Comparison of ENCODE assay signal across 9 cellular contexts in genomic region chr2:68357608-68358337, GRCh38. TPM values are rescaled to one million over a fixed set of nuclear protein-coding genes. Genes with fewer than 3 reads are reported as not detected.
DNase-seq lines count a peak whose midpoint lies in the region; ATAC-seq and TF ChIP-seq lines count a peak whose summit lies in the region.
"Had no signal": no experiment of that assay in that cellular context is flagged by ENCODE, and none has a peak within 500 bp of the region (broad histone marks: within the 10 kb centered on the region; RNA-seq: fewer than 3 reads in every experiment).

No MANE protein-coding gene starts in this region.

- no peaks in the 10 kb centered on the region for H3K9me3 ChIP-seq in smooth muscle cell (replicated peaks; ENCODE audit: low read depth)

- no peak overlapping the region for H2AFZ ChIP-seq in smooth muscle cell (ENCODE audit: low read depth)

- no peaks in the 10 kb centered on the region for H3K36me3 ChIP-seq in smooth muscle cell (ENCODE audit: low read depth)

- DNase-seq in NCI-H345 (lab: John Stamatoyannopoulos, UW) (peak; percentile 29), NCI-H345 treated with DMSO at 0.1 percent for 48 hours (lab: John Stamatoyannopoulos, UW; ENCODE audit: unreplicated experiment) (no peak), head of caudate nucleus (peak in 33 of 42 donors; percentile 9 to 68 (median 37)), sciatic nerve (ENCODE audit: low spot score) (peak; percentile 60), smooth muscle cell (lab: John Stamatoyannopoulos, UW; ENCODE audit: unreplicated experiment) (no peak)

- H3K4me3 ChIP-seq in smooth muscle cell = no peak overlapping the region

- no peak overlapping the region for H3K4me2 ChIP-seq in smooth muscle cell

- intact Hi-C loops in head of caudate nucleus (cut with DNase I) (no loop called here), sciatic nerve (cut with DNase I) (no loop called here)

- ATAC-seq in GM21825 (IDR thresholded peaks at IDR 0.05; ENCODE audit: unreplicated experiment) (peak; percentile 48), SK-N-SH treated with all-trans-retinoic acid at 6 μM for 48 hours (peak; percentile 97), sciatic nerve (peak; percentile 82)

- H4K20me1 ChIP-seq in smooth muscle cell (ENCODE audit: low read depth) = no peaks in the 10 kb centered on the region

- 73% methylated on average over 6 of the region's 6 CpGs for WGBS in smooth muscle cell (ENCODE audit: low lambda C conversion rate)

- H3F3A ChIP-seq in smooth muscle cell (ENCODE audit: low read depth) = no peaks in the 10 kb centered on the region

- H3K27ac ChIP-seq in smooth muscle cell (ENCODE audit: low read depth) = no peak overlapping the region

- H3K4me1 ChIP-seq in smooth muscle cell (ENCODE audit: low read depth) = no peaks in the 10 kb centered on the region

- no peaks in the 10 kb centered on the region for H3K79me2 ChIP-seq in smooth muscle cell (ENCODE audit: low read depth)

- no peaks in the 10 kb centered on the region for H3K27me3 ChIP-seq in smooth muscle cell (ENCODE audit: low read depth)

- TF ChIP-seq CTCF in LNCAP (IDR thresholded peaks at IDR 0.05) (peak; percentile 39; the same call in 1 of the 2 replicates), smooth muscle cell (IDR thresholded peaks at IDR 0.05; ENCODE audit: borderline replicate concordance, insufficient read depth, poor library complexity, severe bottlenecking) (no peak)

- no peak overlapping the region for H3K9ac ChIP-seq in smooth muscle cell (ENCODE audit: low read depth)

TF ChIP-seq in SK-N-SH treated with all-trans-retinoic acid at 6 μM for 48 hours, 23 proteins besides CTCF, POLR2A, EP300 and RAD21:
- no peak for TF ChIP-seq ZNF565 (CRISPR knock-in tag; conservative IDR thresholded peaks at IDR 0.05; ENCODE audit: low read depth)
- no peak for TF ChIP-seq ZFP3 (CRISPR knock-in tag; IDR thresholded peaks at IDR 0.05)
- no peak for TF ChIP-seq POU6F1 (CRISPR knock-in tag; IDR thresholded peaks at IDR 0.05; ENCODE audit: borderline replicate concordance, low read depth)
- TF ChIP-seq ZNF8 (CRISPR knock-in tag; IDR thresholded peaks at IDR 0.05) = no peak
- no peak for TF ChIP-seq BACH2 (CRISPR knock-in tag; IDR thresholded peaks at IDR 0.05; ENCODE audit: borderline replicate concordance)
- no peak for TF ChIP-seq ZC3H10 (CRISPR knock-in tag; IDR thresholded peaks at IDR 0.05)
- no peak for TF ChIP-seq GLIS3 (CRISPR knock-in tag; IDR thresholded peaks at IDR 0.05)
- no peak for TF ChIP-seq PATZ1 (CRISPR knock-in tag; IDR thresholded peaks at IDR 0.05; ENCODE audit: borderline replicate concordance)
- TF ChIP-seq ESRRG (CRISPR knock-in tag; IDR thresholded peaks at IDR 0.05) = no peak
- no peak for TF ChIP-seq TCF4 (CRISPR knock-in tag; IDR thresholded peaks at IDR 0.05; ENCODE audit: borderline replicate concordance)
- TF ChIP-seq RARB (CRISPR knock-in tag; IDR thresholded peaks at IDR 0.05) = no peak
- no peak for TF ChIP-seq TOX (CRISPR knock-in tag; IDR thresholded peaks at IDR 0.05; ENCODE audit: borderline replicate concordance)

RNA-seq across cellular contexts. Expression of gene PLEK, which starts 7.3 kb away (rescaled TPM):
- total RNA-seq in sciatic nerve = 21.0 TPM
- not detected in 2 replicates for total RNA-seq in smooth muscle cell
- not detected in 2 replicates for polyA plus RNA-seq in smooth muscle cell

RNA-seq across cellular contexts. Expression of gene CNRIP1, which starts 38.0 kb away (rescaled TPM):
- total RNA-seq in sciatic nerve (41.7 TPM), smooth muscle cell (1.7 and 4.3 TPM in 2 replicates)
- 2.8 and 3.0 TPM in 2 replicates for polyA plus RNA-seq in smooth muscle cell
- total RNA-seq: CD4-positive, CD25-positive, alpha-beta regulatory T cell had no signal

Comparison
In these comparisons a context has a peak if more than half of its experiments do, and no peak if none do; other contexts are left out.
1. DNase-seq: peak in NCI-H345 (single experiment), head of caudate nucleus (33 of 42) and sciatic nerve (single experiment); none in NCI-H345 treated with DMSO at 0.1 percent for 48 hours (single experiment) and smooth muscle cell (single experiment).
2. RNA of gene PLEK, which starts 7.3 kb away (total RNA-seq): 21.0 TPM in sciatic nerve (single experiment); not detected in smooth muscle cell; every median in the first group is over 10 times any median in the second.
3. Peak in every context shown above with its lines, with median percentiles within 50 percentile points of each other: ATAC-seq.